ENCODE assay signal across 21 cellular contexts in genomic region chr14:82447586-82447985, GRCh38.
DNase-seq lines count a peak whose midpoint lies in the region; ATAC-seq and TF ChIP-seq lines count a peak whose summit lies in the region.
"Had no signal": no experiment of that assay in that cellular context is flagged by ENCODE, and none has a peak within 500 bp of the region (broad histone marks: within the 10 kb centered on the region; RNA-seq: fewer than 3 reads in every experiment).

No MANE protein-coding gene starts in this region.

- H3K36me3 Mint-ChIP-seq in brain (no peaks in the 10 kb centered on the region), neural progenitor cell (no peaks in the 10 kb centered on the region)
- no peaks in the 10 kb centered on the region for H3K36me3 Mint-ChIP-seq in activated CD8-positive, alpha-beta T cell treated with anti-CD3 and anti-CD28 coated beads for 36 hours (ENCODE audit: low read depth)
- H3K36me3 Mint-ChIP-seq: activated CD8-positive, alpha-beta memory T cell treated with anti-CD3 and anti-CD28 coated beads, Interleukin-2, amount 10 ng/mL, durations not matched to agents 7 days and 5 days; T-cell had no signal

- no peak overlapping the region for H3K4me3 ChIP-seq in HAP-1
- H3K4me3 ChIP-seq in neural progenitor cell: no peak overlapping the region
- H3K4me3 ChIP-seq: BLaER1, left ventricle myocardium inferior, psoas muscle had no signal

- H3F3A ChIP-seq in neural progenitor cell (ENCODE audit: low read depth): no peaks in the 10 kb centered on the region

- H3K27ac Mint-ChIP-seq in brain: peak overlapping the region in 2 of 5 experiments; percentile 68 to 77
- H3K27ac Mint-ChIP-seq in neural progenitor cell: no peak overlapping the region
- H3K27ac Mint-ChIP-seq in activated CD8-positive, alpha-beta T cell treated with anti-CD3 and anti-CD28 coated beads for 36 hours: no peak overlapping the region
- H3K27ac Mint-ChIP-seq: activated CD8-positive, alpha-beta memory T cell treated with anti-CD3 and anti-CD28 coated beads, Interleukin-2, amount 10 ng/mL, durations not matched to agents 7 days and 5 days; T-cell had no signal

- ATAC-seq in HG03354 (IDR thresholded peaks at IDR 0.05; ENCODE audit: poor library complexity, severe bottlenecking, unreplicated experiment) (no peak), GM21526 (IDR thresholded peaks at IDR 0.05; ENCODE audit: low FRiP score, unreplicated experiment) (no peak)
- no peak for ATAC-seq in activated CD8-positive, alpha-beta T cell treated with anti-CD3 and anti-CD28 coated beads for 36 hours
- ATAC-seq: activated CD4-positive, CD25-positive, alpha-beta regulatory T cell treated with anti-CD3 and anti-CD28 coated beads, Interleukin-2, amount 50 U/mL, for 24 hours; activated CD8-positive, alpha-beta memory T cell treated with anti-CD3 and anti-CD28 coated beads, Interleukin-2, amount 10 ng/mL, durations not matched to agents 7 days and 5 days; psoas muscle; stimulated activated naive CD8-positive, alpha-beta T cell treated with anti-CD3 and anti-CD28 coated beads, Interleukin-15, Interleukin-2, amounts not matched to agents 100 U/mL and 50 U/mL, for 24 hours; T-cell had no signal

- H3K4me3 Mint-ChIP-seq in brain (no peak overlapping the region), neural progenitor cell (no peak overlapping the region)
- no peak overlapping the region for H3K4me3 Mint-ChIP-seq in activated CD8-positive, alpha-beta T cell treated with anti-CD3 and anti-CD28 coated beads for 36 hours
- H3K4me3 Mint-ChIP-seq: activated CD8-positive, alpha-beta memory T cell treated with anti-CD3 and anti-CD28 coated beads, Interleukin-2, amount 10 ng/mL, durations not matched to agents 7 days and 5 days; T-cell had no signal

- in situ Hi-C loops in HAP-1 (cut with MboI; ENCODE audit: low sequenced_read_pairs): no loop called here

- CTCF ChIA-PET in activated CD8-positive, alpha-beta T cell treated with anti-CD3 and anti-CD28 coated beads for 36 hours (lab: Charles Lee): no interaction called here

- intact Hi-C loops in activated CD8-positive, alpha-beta T cell treated with anti-CD3 and anti-CD28 coated beads for 36 hours (cut with micrococcal nuclease): no loop called here

- H3K79me2 ChIP-seq in neural progenitor cell (ENCODE audit: low read depth): no peaks in the 10 kb centered on the region

- H3K27me3 ChIP-seq in HAP-1 (ENCODE audit: low read depth): no peaks in the 10 kb centered on the region
- H3K27me3 ChIP-seq in neural progenitor cell: no peaks in the 10 kb centered on the region
- H3K27me3 ChIP-seq: BLaER1 had no signal

- POLR2A ChIA-PET in activated CD8-positive, alpha-beta T cell treated with anti-CD3 and anti-CD28 coated beads for 36 hours (lab: Charles Lee): no interaction called here

- H3K27ac ChIP-seq in neural progenitor cell: no peak overlapping the region
- H3K27ac ChIP-seq: BLaER1, KMS-11, left ventricle myocardium inferior, psoas muscle, RWPE1 had no signal

- H3K4me1 Mint-ChIP-seq in brain (peaks cover 49% of the 10 kb centered on the region), neural progenitor cell (peaks cover 16% of the 10 kb centered on the region)
- H3K4me1 Mint-ChIP-seq in activated CD8-positive, alpha-beta T cell treated with anti-CD3 and anti-CD28 coated beads for 36 hours (ENCODE audit: low read depth): no peaks in the 10 kb centered on the region
- H3K4me1 Mint-ChIP-seq: activated CD8-positive, alpha-beta memory T cell treated with anti-CD3 and anti-CD28 coated beads, Interleukin-2, amount 10 ng/mL, durations not matched to agents 7 days and 5 days; T-cell had no signal

- no peaks in the 10 kb centered on the region for H3K27me3 Mint-ChIP-seq in brain
- no peaks in the 10 kb centered on the region for H3K27me3 Mint-ChIP-seq in neural progenitor cell (ENCODE audit: insufficient read depth, low read depth)
- H3K27me3 Mint-ChIP-seq in activated CD8-positive, alpha-beta T cell treated with anti-CD3 and anti-CD28 coated beads for 36 hours: no peaks in the 10 kb centered on the region
- H3K27me3 Mint-ChIP-seq: activated CD8-positive, alpha-beta memory T cell treated with anti-CD3 and anti-CD28 coated beads, Interleukin-2, amount 10 ng/mL, durations not matched to agents 7 days and 5 days; T-cell had no signal

- H2AFZ ChIP-seq in neural progenitor cell (replicated peaks): peak overlapping the region; percentile 78

- H3K9me3 Mint-ChIP-seq in brain (peaks cover 0 to 2% (median 0%) of the 10 kb centered on the region in 5 experiments), neural progenitor cell (no peaks in the 10 kb centered on the region)
- peaks cover 3% of the 10 kb centered on the region for H3K9me3 Mint-ChIP-seq in activated CD8-positive, alpha-beta T cell treated with anti-CD3 and anti-CD28 coated beads for 36 hours

- DNase-seq in HAP-1 (ENCODE audit: low spot score in 2 of 2): peak; percentile 69 to 86
- DNase-seq in NCI-H2171 treated with DMSO at 0.1 percent for 48 hours (lab: John Stamatoyannopoulos, UW): peak; percentile 84
- DNase-seq in neural progenitor cell (ENCODE audit: low spot score): peak; percentile 52
- DNase-seq in NCI-H2227 treated with DMSO at 0.1 percent for 48 hours (lab: John Stamatoyannopoulos, UW): no peak
- DNase-seq in activated CD8-positive, alpha-beta T cell treated with anti-CD3 and anti-CD28 coated beads for 36 hours: no peak
- DNase-seq: activated CD8-positive, alpha-beta memory T cell treated with anti-CD3 and anti-CD28 coated beads, Interleukin-2, amount 10 ng/mL, durations not matched to agents 7 days and 5 days; activated effector memory CD4-positive, alpha-beta T cell treated with Interleukin-2 at 50 U/mL for 16 hours; DND-41; left ventricle myocardium inferior; NCI-H1417 treated with DMSO at 0.1 percent for 48 hours; psoas muscle; stimulated activated naive CD8-positive, alpha-beta T cell treated with anti-CD3 and anti-CD28 coated beads, Interleukin-15, Interleukin-2, amounts not matched to agents 100 U/mL and 50 U/mL, for 24 hours; T-cell; trophoblast cell had no signal

- H3K4me1 ChIP-seq in HAP-1: peaks cover 16% of the 10 kb centered on the region
- H3K4me1 ChIP-seq in neural progenitor cell: no peaks in the 10 kb centered on the region
- H3K4me1 ChIP-seq: BLaER1, left ventricle myocardium inferior, psoas muscle had no signal

- H3K36me3 ChIP-seq in HAP-1 (replicated peaks): no peaks in the 10 kb centered on the region
- no peaks in the 10 kb centered on the region for H3K36me3 ChIP-seq in neural progenitor cell
- H3K36me3 ChIP-seq: BLaER1, left ventricle myocardium inferior had no signal

- H3K9me3 ChIP-seq in HAP-1 (no peaks in the 10 kb centered on the region), neural progenitor cell (ENCODE audit: low read depth) (no peaks in the 10 kb centered on the region)
- H3K9me3 ChIP-seq: BLaER1, left ventricle myocardium inferior, psoas muscle had no signal

- H3K9ac ChIP-seq in neural progenitor cell: no peak overlapping the region
- H3K9ac ChIP-seq: BLaER1, KMS-11 had no signal

- H3K4me2 ChIP-seq in neural progenitor cell: no peak overlapping the region
- H3K4me2 ChIP-seq: BLaER1, KMS-11 had no signal

- peak; percentile 30 to 31 for TF ChIP-seq CTCF in brain (conservative IDR thresholded peaks at IDR 0.05)
- peak; percentile 32 for TF ChIP-seq CTCF in neural progenitor cell (IDR thresholded peaks at IDR 0.05)
- no peak for TF ChIP-seq CTCF in activated CD8-positive, alpha-beta T cell treated with anti-CD3 and anti-CD28 coated beads for 36 hours (IDR thresholded peaks at IDR 0.05)

- H4K20me1 ChIP-seq in neural progenitor cell (ENCODE audit: low read depth): no peaks in the 10 kb centered on the region
- H4K20me1 ChIP-seq: BLaER1 had no signal

Comparison
In these comparisons a context has a peak if more than half of its experiments do, and no peak if none do; other contexts are left out.
1. DNase-seq: peak in HAP-1 (2 of 2), NCI-H2171 treated with DMSO at 0.1 percent for 48 hours (single experiment) and neural progenitor cell (single experiment); none in NCI-H2227 treated with DMSO at 0.1 percent for 48 hours (single experiment) and activated CD8-positive, alpha-beta T cell treated with anti-CD3 and anti-CD28 coated beads for 36 hours (single experiment).